ENCODE assay signal across 12 cellular contexts in the genomic region with DNA sequence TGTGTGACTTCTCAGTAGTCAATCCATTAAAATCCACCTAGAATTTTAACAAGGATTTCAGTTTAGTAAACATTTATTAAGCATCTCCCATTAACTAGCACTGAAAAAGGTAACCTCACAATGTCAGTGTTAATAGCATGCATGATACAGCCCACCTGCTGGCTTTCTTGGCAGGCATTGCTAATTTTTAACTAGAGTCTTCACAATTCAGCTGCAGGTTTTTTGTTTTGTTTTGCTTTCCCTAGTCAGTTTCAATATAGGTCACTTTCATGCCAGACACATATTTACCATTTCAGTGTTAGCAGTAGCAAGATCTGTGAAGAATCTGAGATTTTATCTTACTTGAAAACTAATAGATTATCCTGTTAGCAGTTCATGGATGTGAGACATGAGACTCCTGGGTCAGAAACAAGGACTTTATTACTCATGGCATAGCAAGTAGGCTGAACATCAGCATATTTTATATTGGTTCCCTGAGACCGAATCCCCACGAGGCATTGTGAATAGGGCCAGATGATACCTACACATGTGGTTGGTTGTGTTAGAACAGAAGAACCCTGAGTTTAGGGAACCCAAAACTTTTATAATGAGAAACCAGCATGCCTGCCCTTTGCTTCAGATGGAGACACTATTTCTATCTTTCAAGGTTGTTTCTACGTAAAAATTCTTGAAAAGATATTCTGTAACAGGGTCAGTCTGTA.
DNase-seq lines count a peak whose midpoint lies in the region; ATAC-seq and FAIRE-seq lines count a peak whose summit lies in the region.
"Had no signal": no experiment of that assay in that cellular context is flagged by ENCODE, and none has a peak within 500 bp of the region (broad histone marks: within the 10 kb centered on the region; RNA-seq: fewer than 3 reads in every experiment).

No MANE protein-coding gene starts in this region.

- H3K27ac Mint-ChIP-seq in activated T-helper 17 cell treated with anti-CD3 and anti-CD28 coated beads, Interleukin-2, amount 50 U/mL, for 72 hours, result no peak overlapping the region

- H3K4me1 Mint-ChIP-seq in activated T-helper 17 cell treated with anti-CD3 and anti-CD28 coated beads, Interleukin-2, amount 50 U/mL, for 72 hours, result no peaks in the 10 kb centered on the region

- H3K27me3 Mint-ChIP-seq in activated T-helper 17 cell treated with anti-CD3 and anti-CD28 coated beads, Interleukin-2, amount 50 U/mL, for 72 hours, result peaks cover 8% of the 10 kb centered on the region

- ATAC-seq in GM18520 (IDR thresholded peaks at IDR 0.05; ENCODE audit: unreplicated experiment) (peak; percentile 88), GM21381 (IDR thresholded peaks at IDR 0.05; ENCODE audit: unreplicated experiment) (peak; percentile 89), HG02943 (IDR thresholded peaks at IDR 0.05; ENCODE audit: low read depth, unreplicated experiment) (peak; percentile 94), HG03571 (IDR thresholded peaks at IDR 0.05; ENCODE audit: unreplicated experiment) (peak; percentile 90)
- ATAC-seq in activated T-helper 17 cell treated with anti-CD3 and anti-CD28 coated beads, Interleukin-2, amount 50 U/mL, for 72 hours (replicated peaks), result no peak
- ATAC-seq: esophagus mucosa had no signal

- no peaks in the 10 kb centered on the region for H3K9me3 Mint-ChIP-seq in activated T-helper 17 cell treated with anti-CD3 and anti-CD28 coated beads, Interleukin-2, amount 50 U/mL, for 72 hours

- in situ Hi-C loops in ACHN (cut with HindIII; ENCODE audit: low pct_ligation_motif_present, low pct_unique_long_range_greater_than_20kb, low sequenced_read_pairs), result no loop called here

- no peak overlapping the region for H3K4me3 Mint-ChIP-seq in activated T-helper 17 cell treated with anti-CD3 and anti-CD28 coated beads, Interleukin-2, amount 50 U/mL, for 72 hours

- no peaks in the 10 kb centered on the region for H3K36me3 Mint-ChIP-seq in activated T-helper 17 cell treated with anti-CD3 and anti-CD28 coated beads, Interleukin-2, amount 50 U/mL, for 72 hours (ENCODE audit: low read depth)

- no peak for FAIRE-seq in RCC 7860 (lab: Jason Lieb, UNC)

- no peak for DNase-seq in ACHN
- DNase-seq in activated naive CD4-positive, alpha-beta T cell (lab: John Stamatoyannopoulos, UW), result no peak
- no peak for DNase-seq in RCC 7860 (ENCODE audit: low spot score)
- DNase-seq: activated effector memory CD4-positive, alpha-beta T cell treated with Interleukin-2 at 50 U/mL for 16 hours; NCI-H2171 treated with DMSO at 0.1 percent for 48 hours; stimulated activated CD8-positive, alpha-beta memory T cell treated with anti-CD3 and anti-CD28 coated beads, Interleukin-4, amount 100 ng/mL, for 48 hours had no signal
